Comparison of ENCODE assay signal across 8 cellular contexts in genomic region chr2:91476936-91477246, GRCh38.
DNase-seq lines count a peak whose midpoint lies in the region; ATAC-seq and TF ChIP-seq lines count a peak whose summit lies in the region.
"Not testable (repeated sequence)": the region's sequence is repeated elsewhere in the genome, so short reads cannot be mapped to it uniquely, and the experiment has no call there.

No MANE protein-coding gene starts in this region.

- intact Hi-C loops in testis (cut with DNase I; ENCODE audit: low total_unique reads), result not testable (repeated sequence)

- not testable (repeated sequence) for H3K4me1 ChIP-seq in CD8-positive, alpha-beta memory T cell (ENCODE audit: insufficient read depth, low read length)
- peaks cover 15% of the 10 kb centered on the region for H3K4me1 ChIP-seq in testis

- WGBS in testis, 2 donors, result 13 to 18% methylated on average over 20 to 24 of the region's 25 CpGs

- H3K9me3 ChIP-seq in CD8-positive, alpha-beta memory T cell (ENCODE audit: low read length); testis: not testable (repeated sequence)

- CTCF ChIA-PET in CD8-positive, alpha-beta memory T cell (lab: Charles Lee); T-cell (lab: Charles Lee); activated CD8-positive, alpha-beta T cell treated with anti-CD3 and anti-CD28 coated beads, Interleukin-2, amount 10 ng/mL, durations not matched to agents 7 days and 5 days (lab: Charles Lee): not testable (repeated sequence)

- peaks cover 17 to 21% of the 10 kb centered on the region in 2 donors for H3K27me3 Mint-ChIP-seq in CD8-positive, alpha-beta memory T cell
- peaks cover 20 to 24% of the 10 kb centered on the region in 2 donors for H3K27me3 Mint-ChIP-seq in T-cell
- peaks cover 16% of the 10 kb centered on the region for H3K27me3 Mint-ChIP-seq in activated CD8-positive, alpha-beta T cell treated with anti-CD3 and anti-CD28 coated beads, Interleukin-2, amount 10 ng/mL, durations not matched to agents 7 days and 5 days (ENCODE audit: low read depth)
- H3K27me3 Mint-ChIP-seq in activated naive CD8-positive, alpha-beta T cell, result peaks cover 15% of the 10 kb centered on the region
- H3K27me3 Mint-ChIP-seq in nephron progenitor cell (ENCODE audit: low read depth, poor library complexity), result peaks cover 13% of the 10 kb centered on the region

- not testable (repeated sequence) for H3K4me1 Mint-ChIP-seq in CD8-positive, alpha-beta memory T cell; T-cell; activated CD8-positive, alpha-beta T cell treated with anti-CD3 and anti-CD28 coated beads, Interleukin-2, amount 10 ng/mL, durations not matched to agents 7 days and 5 days (ENCODE audit: low read depth); activated naive CD8-positive, alpha-beta T cell (ENCODE audit: low read depth); nephron progenitor cell

- H3K36me3 ChIP-seq in CD8-positive, alpha-beta memory T cell (ENCODE audit: insufficient read depth, low read length); testis (ENCODE audit: low read depth, missing control alignments): not testable (repeated sequence)

- not testable (repeated sequence) for H3K27ac ChIP-seq in CD8-positive, alpha-beta memory T cell (ENCODE audit: low read depth, low read length); testis

- H3K4me3 ChIP-seq in CD8-positive, alpha-beta memory T cell (ENCODE audit: low read length); testis: not testable (repeated sequence)

- peak overlapping the region; percentile 49 to 93 (median 86) for H3K4me3 Mint-ChIP-seq in CD8-positive, alpha-beta memory T cell
- H3K4me3 Mint-ChIP-seq in T-cell (peak overlapping the region; percentile 72 to 83 (median 80)), nephron progenitor cell (peak overlapping the region; percentile 56)
- H3K4me3 Mint-ChIP-seq in activated CD8-positive, alpha-beta T cell treated with anti-CD3 and anti-CD28 coated beads, Interleukin-2, amount 10 ng/mL, durations not matched to agents 7 days and 5 days, result peak overlapping the region; percentile 81
- H3K4me3 Mint-ChIP-seq in activated naive CD8-positive, alpha-beta T cell, result peak overlapping the region; percentile 90

- POLR2A ChIA-PET in CD8-positive, alpha-beta memory T cell (lab: Charles Lee); T-cell (lab: Charles Lee); activated CD8-positive, alpha-beta T cell treated with anti-CD3 and anti-CD28 coated beads, Interleukin-2, amount 10 ng/mL, durations not matched to agents 7 days and 5 days (lab: Charles Lee): not testable (repeated sequence)

- not testable (repeated sequence) for H3K36me3 Mint-ChIP-seq in CD8-positive, alpha-beta memory T cell; T-cell; activated CD8-positive, alpha-beta T cell treated with anti-CD3 and anti-CD28 coated beads, Interleukin-2, amount 10 ng/mL, durations not matched to agents 7 days and 5 days (ENCODE audit: low read depth); activated naive CD8-positive, alpha-beta T cell; nephron progenitor cell (ENCODE audit: low read depth)

- peak overlapping the region in 7 of 8 donors; percentile 38 to 93 (median 88) for H3K27ac Mint-ChIP-seq in CD8-positive, alpha-beta memory T cell
- H3K27ac Mint-ChIP-seq in T-cell, result peak overlapping the region; percentile 58 to 85
- H3K27ac Mint-ChIP-seq in activated CD8-positive, alpha-beta T cell treated with anti-CD3 and anti-CD28 coated beads, Interleukin-2, amount 10 ng/mL, durations not matched to agents 7 days and 5 days, result peak overlapping the region; percentile 97
- H3K27ac Mint-ChIP-seq in activated naive CD8-positive, alpha-beta T cell, result peak overlapping the region; percentile 89
- not testable (repeated sequence) for H3K27ac Mint-ChIP-seq in nephron progenitor cell

- H3K27me3 ChIP-seq in CD8-positive, alpha-beta memory T cell (ENCODE audit: insufficient read depth, low read length, poor library complexity, severe bottlenecking); testis: not testable (repeated sequence)

- TF ChIP-seq POLR2A in testis (IDR thresholded peaks at IDR 0.05), result not testable (repeated sequence)

- not testable (repeated sequence) for TF ChIP-seq CTCF in nephron progenitor cell (IDR thresholded peaks at IDR 0.05); testis (IDR thresholded peaks at IDR 0.05)

- ATAC-seq in T-cell (replicated peaks in 1 of 4); activated CD8-positive, alpha-beta T cell treated with anti-CD3 and anti-CD28 coated beads, Interleukin-2, amount 10 ng/mL, durations not matched to agents 7 days and 5 days: not testable (repeated sequence)

- not testable (repeated sequence) for H3K9me3 Mint-ChIP-seq in CD8-positive, alpha-beta memory T cell; T-cell; activated CD8-positive, alpha-beta T cell treated with anti-CD3 and anti-CD28 coated beads, Interleukin-2, amount 10 ng/mL, durations not matched to agents 7 days and 5 days (ENCODE audit: insufficient read depth); activated naive CD8-positive, alpha-beta T cell (ENCODE audit: low read depth)
- peaks cover 28% of the 10 kb centered on the region for H3K9me3 Mint-ChIP-seq in nephron progenitor cell

- DNase-seq in CD8-positive, alpha-beta memory T cell; T-cell; activated CD8-positive, alpha-beta T cell treated with anti-CD3 and anti-CD28 coated beads, Interleukin-2, amount 10 ng/mL, durations not matched to agents 7 days and 5 days; nephron progenitor cell: not testable (repeated sequence)
- peak; percentile 1 for DNase-seq in effector CD4-positive, alpha-beta T cell
- DNase-seq in islet precursor cell (peak; percentile 45), testis (peak; percentile 13)
